Comparison of ENCODE assay signal across 13 cellular contexts in the genomic region with DNA sequence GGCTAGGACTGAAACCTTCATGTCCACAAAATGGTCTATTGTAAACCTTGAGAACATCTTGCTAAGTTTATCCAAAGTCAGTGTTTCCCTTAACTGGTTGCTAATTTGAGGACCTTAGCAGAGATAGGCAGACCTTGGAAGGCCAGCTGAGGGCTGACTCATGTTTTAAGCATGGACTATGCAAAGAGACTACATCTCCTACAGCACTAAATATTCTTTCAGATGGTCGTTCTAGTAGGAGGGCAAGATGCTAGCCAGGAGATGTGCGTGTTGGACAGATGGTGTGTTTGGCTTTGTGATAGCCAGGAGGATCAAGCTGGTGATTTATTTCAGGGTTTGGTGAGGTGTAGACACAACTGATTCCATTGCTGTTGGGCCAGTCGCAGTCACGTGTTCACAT.
DNase-seq lines count a peak whose midpoint lies in the region; ATAC-seq and TF ChIP-seq lines count a peak whose summit lies in the region.
"Had no signal": no experiment of that assay in that cellular context is flagged by ENCODE, and none has a peak within 500 bp of the region (broad histone marks: within the 10 kb centered on the region; RNA-seq: fewer than 3 reads in every experiment).

No MANE protein-coding gene starts in this region.

- no peaks in the 10 kb centered on the region for H3K9me3 ChIP-seq in aorta (ENCODE audit: control insufficient read depth, low read length)

- H3K36me3 ChIP-seq in aorta (ENCODE audit: control insufficient read depth in 1 of 2, insufficient read depth in 2 of 2, low read length in 1 of 2), result peaks cover 0 to 5% of the 10 kb centered on the region in 2 donors

- peaks cover 18 to 20% of the 10 kb centered on the region in 2 donors for H3K4me1 ChIP-seq in aorta (ENCODE audit: control insufficient read depth in 1 of 2, insufficient read depth in 2 of 2, low read length in 2 of 2)

- no peak overlapping the region for H3K4me3 Mint-ChIP-seq in chondrocyte (ENCODE audit: unreplicated experiment)

- DNase-seq in Right ventricle myocardium inferior (ENCODE audit: missing footprints), result no peak
- no peak for DNase-seq in cardiac septum (ENCODE audit: low spot score)
- no peak for DNase-seq in chondrocyte (ENCODE audit: low spot score)
- DNase-seq in left lobe of liver (ENCODE audit: low spot score), result no peak
- DNase-seq in aorta, result no peak
- no peak for DNase-seq in T-helper 2 cell
- no peak for DNase-seq in NCI-H2029 treated with DMSO at 0.1 percent for 48 hours (lab: John Stamatoyannopoulos, UW)
- DNase-seq: activated effector memory CD4-positive, alpha-beta T cell treated with Interleukin-2 at 50 U/mL for 16 hours; effector CD4-positive, alpha-beta T cell; NCI-H1694 had no signal

- 38 to 44% methylated on average over 4 of the region's 4 CpGs for WGBS in aorta, 2 donors

- H3K27ac Mint-ChIP-seq in chondrocyte (ENCODE audit: unreplicated experiment), result peak overlapping the region; percentile 62

- H3K27ac ChIP-seq in aorta (ENCODE audit: low read depth in 1 of 2, low read length in 2 of 2), result peak overlapping the region; percentile 16 to 87
- H3K27ac ChIP-seq: 22Rv1 had no signal

- intact Hi-C loops in Right ventricle myocardium inferior (cut with DNase I), result no loop called here
- intact Hi-C loops in cardiac septum (cut with DNase I), result loop anchor here (5.0 to 10.0 kb wide), 3 partner anchors 56 to 1433 kb away; no protein-coding TSS in a partner anchor
- intact Hi-C loops in aorta (cut with DNase I), result loop anchor here in 1 of 2 donors (5.0 kb wide), 1 partner anchor 51 kb away; no protein-coding TSS in a partner anchor

- ATAC-seq in Right ventricle myocardium inferior (peak; percentile 45), left lobe of liver (peak; percentile 19), aorta (ENCODE audit: low FRiP score) (peak; percentile 39), HG03108 (IDR thresholded peaks at IDR 0.05; ENCODE audit: unreplicated experiment) (no peak)
- ATAC-seq: Panc1 had no signal

- no peak overlapping the region for H3K4me3 ChIP-seq in aorta (ENCODE audit: low read length in 2 of 2)

- H3K36me3 Mint-ChIP-seq in chondrocyte (ENCODE audit: low read depth), result peaks cover 6% of the 10 kb centered on the region

- H3K27me3 Mint-ChIP-seq in chondrocyte (ENCODE audit: low read depth), result no peaks in the 10 kb centered on the region

- TF ChIP-seq CTCF in chondrocyte (IDR thresholded peaks at IDR 0.05), result no peak

- H3K27me3 ChIP-seq in aorta (ENCODE audit: control insufficient read depth in 1 of 2, insufficient read depth in 2 of 2, low read length in 1 of 2), result no peaks in the 10 kb centered on the region

- H3K4me1 Mint-ChIP-seq in chondrocyte (ENCODE audit: low read depth), result peaks cover 58% of the 10 kb centered on the region

- H3K9me3 Mint-ChIP-seq in chondrocyte (ENCODE audit: low read depth), result no peaks in the 10 kb centered on the region
